In the genomic region with DNA sequence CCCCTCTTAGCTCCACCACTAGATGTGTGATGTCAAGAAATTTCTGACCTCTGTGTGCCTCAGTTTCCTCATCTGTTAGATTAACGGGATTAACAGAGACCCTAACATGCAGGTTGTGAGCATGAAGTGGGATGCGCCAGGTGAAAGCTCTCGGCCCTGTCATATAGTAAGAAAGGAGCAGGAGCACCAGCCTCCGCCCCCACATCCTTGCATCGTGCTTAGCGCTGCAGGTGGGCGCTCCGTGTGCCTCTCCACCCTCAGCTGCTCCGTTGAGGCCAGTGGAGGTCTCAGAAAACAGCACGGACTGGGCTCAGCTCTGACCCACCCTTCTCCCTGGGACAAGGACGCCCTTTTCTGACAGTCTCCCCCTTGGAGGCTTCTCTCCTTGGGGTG, we compare ENCODE assay signal across 19 cellular contexts.
"Had no signal": no experiment of that assay in that cellular context is flagged by ENCODE, and none has a peak within 500 bp of the region (broad histone marks: within the 10 kb centered on the region; RNA-seq: fewer than 3 reads in every experiment).

No MANE protein-coding gene starts in this region.

- H3K27ac Mint-ChIP-seq: activated CD4-positive, alpha-beta T cell treated with anti-CD3 and anti-CD28 coated beads for 36 hours; activated naive CD4-positive, alpha-beta T cell treated with anti-CD3 and anti-CD28 coated beads, Interleukin-2, amount 10 ng/mL, durations not matched to agents 7 days and 5 days; endodermal cell; nephron progenitor cell; stimulated activated naive B cell treated with anti-CD40 and anti-IgM and Interleukin-4, amounts not matched to agents 10 μg/mL and 1 μg/mL and 100 μg/mL, for 72 hours; T-helper 1 cell treated with Interleukin-12 subunit alpha and Interleukin-12 subunit beta and Interleukin-4 antibody, amounts not matched to agents 30 μg/mL and 1 μg/mL, for 36 hours had no signal

- DNase-seq: activated CD4-positive, alpha-beta T cell treated with anti-CD3 and anti-CD28 coated beads for 36 hours; activated CD4-positive, alpha-beta T cell treated with anti-CD3 and anti-CD28 coated beads, Interleukin-2, amount 50 U/mL, for 4 hours; activated CD8-positive, alpha-beta memory T cell treated with anti-CD3 and anti-CD28 coated beads for 24 hours; activated naive CD4-positive, alpha-beta T cell treated with anti-CD3 and anti-CD28 coated beads, Interleukin-2, amount 10 ng/mL, durations not matched to agents 7 days and 5 days; activated T-cell treated with anti-CD3 and anti-CD28 coated beads, Interleukin-2, amount 50 U/mL, for 48 hours; cerebellar nuclear complex; cortex of kidney; endodermal cell; left ventricle myocardium inferior; midbrain; nephron progenitor cell; stimulated activated CD4-positive, alpha-beta T cell treated with anti-CD3 and anti-CD28 coated beads, Interleukin-2, amount 100 ng/mL, for 48 hours; stimulated activated CD8-positive, alpha-beta memory T cell treated with anti-CD3 and anti-CD28 coated beads, Interleukin-4, amount 100 ng/mL, for 48 hours; stimulated activated naive B cell treated with anti-CD40 and anti-IgM and Interleukin-4, amounts not matched to agents 10 μg/mL and 1 μg/mL and 100 μg/mL, for 72 hours; T1000 had no signal

- H3K36me3 Mint-ChIP-seq: activated naive CD4-positive, alpha-beta T cell treated with anti-CD3 and anti-CD28 coated beads, Interleukin-2, amount 10 ng/mL, durations not matched to agents 7 days and 5 days had no signal

- H3K4me1 Mint-ChIP-seq: activated CD4-positive, alpha-beta T cell treated with anti-CD3 and anti-CD28 coated beads for 36 hours; activated naive CD4-positive, alpha-beta T cell treated with anti-CD3 and anti-CD28 coated beads, Interleukin-2, amount 10 ng/mL, durations not matched to agents 7 days and 5 days had no signal

- H3K4me3 Mint-ChIP-seq: activated CD4-positive, alpha-beta T cell treated with anti-CD3 and anti-CD28 coated beads for 36 hours; activated naive CD4-positive, alpha-beta T cell treated with anti-CD3 and anti-CD28 coated beads, Interleukin-2, amount 10 ng/mL, durations not matched to agents 7 days and 5 days; endodermal cell; nephron progenitor cell; stimulated activated naive B cell treated with anti-CD40 and anti-IgM and Interleukin-4, amounts not matched to agents 10 μg/mL and 1 μg/mL and 100 μg/mL, for 72 hours; T-helper 1 cell treated with Interleukin-12 subunit alpha and Interleukin-12 subunit beta and Interleukin-4 antibody, amounts not matched to agents 30 μg/mL and 1 μg/mL, for 36 hours; type B pancreatic cell; WTC11 had no signal

- H3K9me3 Mint-ChIP-seq: activated naive CD4-positive, alpha-beta T cell treated with anti-CD3 and anti-CD28 coated beads, Interleukin-2, amount 10 ng/mL, durations not matched to agents 7 days and 5 days; endodermal cell; nephron progenitor cell; stimulated activated naive B cell treated with anti-CD40 and anti-IgM and Interleukin-4, amounts not matched to agents 10 μg/mL and 1 μg/mL and 100 μg/mL, for 72 hours; T-helper 1 cell treated with Interleukin-12 subunit alpha and Interleukin-12 subunit beta and Interleukin-4 antibody, amounts not matched to agents 30 μg/mL and 1 μg/mL, for 36 hours; type B pancreatic cell; WTC11 had no signal

- FAIRE-seq: astrocyte had no signal

- H3K27me3 Mint-ChIP-seq: activated CD4-positive, alpha-beta T cell treated with anti-CD3 and anti-CD28 coated beads for 36 hours; activated naive CD4-positive, alpha-beta T cell treated with anti-CD3 and anti-CD28 coated beads, Interleukin-2, amount 10 ng/mL, durations not matched to agents 7 days and 5 days; stimulated activated naive B cell treated with anti-CD40 and anti-IgM and Interleukin-4, amounts not matched to agents 10 μg/mL and 1 μg/mL and 100 μg/mL, for 72 hours; type B pancreatic cell had no signal
